18 cellular contexts compared by ENCODE assay signal in the genomic region with DNA sequence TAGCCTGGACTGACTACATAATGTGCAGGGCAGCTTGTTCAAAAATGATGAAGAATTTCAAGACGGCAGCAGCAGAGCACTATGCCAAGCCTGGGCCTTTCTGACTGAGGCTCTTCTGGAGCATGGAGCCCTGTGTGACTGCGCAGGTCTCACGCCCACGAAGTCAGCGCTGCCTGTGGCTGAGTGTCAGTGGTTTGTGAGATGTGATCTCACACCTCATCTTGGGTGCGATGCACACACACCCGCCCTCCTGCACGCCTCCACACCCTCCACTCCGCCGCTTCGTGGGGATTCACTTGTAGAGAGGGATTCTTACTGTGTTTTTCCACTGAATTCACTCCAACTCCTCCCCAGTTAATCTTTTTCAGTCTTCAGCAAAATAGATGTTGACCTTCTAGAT.
DNase-seq lines count a peak whose midpoint lies in the region; ATAC-seq lines count a peak whose summit lies in the region.
"Had no signal": no experiment of that assay in that cellular context is flagged by ENCODE, and none has a peak within 500 bp of the region (broad histone marks: within the 10 kb centered on the region; RNA-seq: fewer than 3 reads in every experiment).

No MANE protein-coding gene starts in this region.

- H3K9me3 Mint-ChIP-seq in natural killer cell treated with Interleukin-12 subunit alpha and Interleukin-12 subunit beta and Interleukin-15 and Interleukin-18, amount 100 ng/mL, for 72 hours = peaks cover 3% of the 10 kb centered on the region
- H3K9me3 Mint-ChIP-seq: naive B cell had no signal

- DNase-seq in activated CD4-positive, alpha-beta T cell treated with anti-CD3 and anti-CD28 coated beads, Interleukin-2, amount 50 U/mL, for 24 hours (ENCODE audit: low read depth in 1 of 2, low spot score in 1 of 2) = peak; percentile 12 to 36
- DNase-seq in activated T-cell treated with anti-CD3 and anti-CD28 coated beads, Interleukin-2, amount 50 U/mL, for 48 hours = peak; percentile 73 to 80
- peak; percentile 87 for DNase-seq in natural killer cell treated with Interleukin-12 subunit alpha and Interleukin-12 subunit beta and Interleukin-15 and Interleukin-18, amount 100 ng/mL, for 72 hours (ENCODE audit: low spot score)
- DNase-seq in stimulated activated CD8-positive, alpha-beta memory T cell treated with anti-CD3 and anti-CD28 coated beads, Interleukin-15, amount 100 ng/mL, for 4 hours (ENCODE audit: low read depth in 2 of 2) = peak; percentile 24 to 49
- DNase-seq in NCI-H524 (lab: John Stamatoyannopoulos, UW) (no peak), epidermal melanocyte (ENCODE audit: insufficient read length, low spot score) (no peak)
- DNase-seq: body of pancreas; effector memory CD4-positive, alpha-beta T cell; gastrocnemius medialis; kidney glomerular epithelial cell; naive B cell; NCI-H1694 treated with DMSO at 0.1 percent for 48 hours; NCI-H774; SHP77; tibial artery; WERI-Rb-1 had no signal

- peaks cover 32 to 57% of the 10 kb centered on the region in 2 donors for H3K4me1 Mint-ChIP-seq in natural killer cell treated with Interleukin-12 subunit alpha and Interleukin-12 subunit beta and Interleukin-15 and Interleukin-18, amount 100 ng/mL, for 72 hours (ENCODE audit: low read depth in 2 of 2)
- H3K4me1 Mint-ChIP-seq: naive B cell had no signal

- ATAC-seq in natural killer cell treated with Interleukin-12 subunit alpha and Interleukin-12 subunit beta and Interleukin-15 and Interleukin-18, amount 100 ng/mL, for 72 hours = peak; percentile 96 to 98
- ATAC-seq in HG02885 (IDR thresholded peaks at IDR 0.05; ENCODE audit: poor library complexity, unreplicated experiment) = no peak
- ATAC-seq in GM21529 (IDR thresholded peaks at IDR 0.05; ENCODE audit: unreplicated experiment) = no peak
- ATAC-seq: body of pancreas, gastrocnemius medialis had no signal

- H3K36me3 Mint-ChIP-seq in natural killer cell treated with Interleukin-12 subunit alpha and Interleukin-12 subunit beta and Interleukin-15 and Interleukin-18, amount 100 ng/mL, for 72 hours = no peaks in the 10 kb centered on the region
- H3K36me3 Mint-ChIP-seq: naive B cell had no signal

- H3K27me3 Mint-ChIP-seq in natural killer cell treated with Interleukin-12 subunit alpha and Interleukin-12 subunit beta and Interleukin-15 and Interleukin-18, amount 100 ng/mL, for 72 hours = no peaks in the 10 kb centered on the region

- peak overlapping the region; percentile 58 for H3K4me3 Mint-ChIP-seq in natural killer cell treated with Interleukin-12 subunit alpha and Interleukin-12 subunit beta and Interleukin-15 and Interleukin-18, amount 100 ng/mL, for 72 hours

- peak overlapping the region; percentile 38 to 50 for H3K27ac Mint-ChIP-seq in natural killer cell treated with Interleukin-12 subunit alpha and Interleukin-12 subunit beta and Interleukin-15 and Interleukin-18, amount 100 ng/mL, for 72 hours
- H3K27ac Mint-ChIP-seq: naive B cell had no signal

Comparison
In these comparisons a context has a peak if more than half of its experiments do, and no peak if none do; other contexts are left out.
1. DNase-seq: peak in activated CD4-positive, alpha-beta T cell treated with anti-CD3 and anti-CD28 coated beads, Interleukin-2, amount 50 U/mL, for 24 hours (2 of 2), activated T-cell treated with anti-CD3 and anti-CD28 coated beads, Interleukin-2, amount 50 U/mL, for 48 hours (2 of 2), natural killer cell treated with Interleukin-12 subunit alpha and Interleukin-12 subunit beta and Interleukin-15 and Interleukin-18, amount 100 ng/mL, for 72 hours (single experiment) and stimulated activated CD8-positive, alpha-beta memory T cell treated with anti-CD3 and anti-CD28 coated beads, Interleukin-15, amount 100 ng/mL, for 4 hours (2 of 2); none in NCI-H524 (0 of 2) and epidermal melanocyte (single experiment).
2. ATAC-seq: peak in natural killer cell treated with Interleukin-12 subunit alpha and Interleukin-12 subunit beta and Interleukin-15 and Interleukin-18, amount 100 ng/mL, for 72 hours (2 of 2); none in HG02885 (single experiment) and GM21529 (single experiment).